24 cellular contexts compared by ENCODE assay signal in the genomic region with DNA sequence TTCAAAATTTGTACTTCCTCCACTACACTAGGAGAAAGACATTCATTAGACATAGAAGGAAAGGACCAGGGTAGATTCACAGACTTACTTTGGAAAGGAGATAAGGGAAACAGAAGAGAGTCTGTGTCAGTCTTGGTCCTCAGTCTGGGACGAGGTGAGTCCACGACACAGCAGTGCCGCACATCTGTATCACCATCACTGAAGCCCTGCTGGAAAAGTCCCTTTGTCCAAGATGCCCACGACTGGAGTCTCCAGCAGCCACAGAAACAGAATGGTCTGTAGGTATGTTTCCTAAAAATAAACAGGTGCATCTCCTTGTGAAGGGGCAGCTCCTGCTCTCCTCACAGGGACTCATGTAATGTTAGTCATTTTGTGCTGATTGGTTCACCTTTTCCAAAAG.
"Had no signal": no experiment of that assay in that cellular context is flagged by ENCODE, and none has a peak within 500 bp of the region (broad histone marks: within the 10 kb centered on the region; RNA-seq: fewer than 3 reads in every experiment).

No MANE protein-coding gene starts in this region.

- H3K9me3 Mint-ChIP-seq: immature natural killer cell, natural killer cell, WTC11 had no signal

- H3K27me3 Mint-ChIP-seq: activated CD4-positive, alpha-beta memory T cell treated with anti-CD3 and anti-CD28 coated beads for 36 hours; effector memory CD8-positive, alpha-beta T cell; progenitor cell of endocrine pancreas; T-cell had no signal

- H3K9me3 ChIP-seq: breast epithelium, colonic mucosa, esophagus muscularis mucosa, lower lobe of right lung, thyroid gland had no signal

- DNase-seq: activated CD4-positive, alpha-beta memory T cell treated with anti-CD3 and anti-CD28 coated beads for 36 hours; activated effector memory CD4-positive, alpha-beta T cell treated with Interleukin-2 at 50 U/mL for 16 hours; activated naive CD4-positive, alpha-beta T cell treated with anti-CD3 and anti-CD28 coated beads for 36 hours; amniotic stem cell; colonic mucosa; dorsolateral prefrontal cortex; effector memory CD8-positive, alpha-beta T cell; glutamatergic neuron; immature natural killer cell; lower lobe of right lung; natural killer cell; retina; stimulated activated CD4-positive, alpha-beta T cell treated with anti-CD3 and anti-CD28 coated beads, Interleukin-2, amount 100 ng/mL, for 48 hours; stimulated activated CD8-positive, alpha-beta memory T cell treated with anti-CD3 and anti-CD28 coated beads, Interleukin-4, amount 100 ng/mL, for 48 hours; stimulated activated naive CD4-positive, alpha-beta T cell treated with Interleukin-2 at 50 U/mL for 16 hours; substantia nigra; T-cell; thyroid gland had no signal

- ATAC-seq: effector memory CD8-positive, alpha-beta T cell; left lobe of liver; lower lobe of right lung; natural killer cell; T-cell; WTC11 had no signal

- H3K4me1 ChIP-seq: breast epithelium, colonic mucosa, esophagus muscularis mucosa, lower lobe of right lung, thyroid gland had no signal

- H3K27ac ChIP-seq: breast epithelium, colonic mucosa, dorsolateral prefrontal cortex, esophagus muscularis mucosa, hepatocyte, lower lobe of right lung, thyroid gland had no signal

- H3K4me3 ChIP-seq: breast epithelium, colonic mucosa, dorsolateral prefrontal cortex, esophagus muscularis mucosa, hepatocyte, lower lobe of right lung, thyroid gland had no signal

- H3K27me3 ChIP-seq: breast epithelium, colonic mucosa, dorsolateral prefrontal cortex, esophagus muscularis mucosa, hepatocyte, thyroid gland had no signal

- H3K27ac Mint-ChIP-seq: activated CD4-positive, alpha-beta memory T cell treated with anti-CD3 and anti-CD28 coated beads for 36 hours; activated naive CD4-positive, alpha-beta T cell treated with anti-CD3 and anti-CD28 coated beads for 36 hours; natural killer cell; progenitor cell of endocrine pancreas; WTC11 had no signal

- H3K4me1 Mint-ChIP-seq: immature natural killer cell, WTC11 had no signal

- H3K36me3 ChIP-seq: colonic mucosa had no signal

- H3K4me3 Mint-ChIP-seq: activated CD4-positive, alpha-beta memory T cell treated with anti-CD3 and anti-CD28 coated beads for 36 hours; activated naive CD4-positive, alpha-beta T cell treated with anti-CD3 and anti-CD28 coated beads for 36 hours; effector memory CD8-positive, alpha-beta T cell; immature natural killer cell; natural killer cell; T-cell; WTC11 had no signal
